7 cellular contexts compared by ENCODE assay signal in genomic region chr13:97226788-97227627, GRCh38. TPM values are rescaled to one million over a fixed set of nuclear protein-coding genes. Genes with fewer than 3 reads are reported as not detected.
A peak's percentile ranks its signal among the peaks of the same experiment; 100 is the strongest.
DNase-seq lines count a peak whose midpoint lies in the region; ATAC-seq and TF ChIP-seq lines count a peak whose summit lies in the region.

No MANE protein-coding gene starts in this region.

- H4K91ac ChIP-seq in H9 (ENCODE audit: insufficient read length, low read depth, low read length) = no peak overlapping the region

- H3K4me1 ChIP-seq in H9 (ENCODE audit: insufficient read depth, low read length) (peaks cover 2% of the 10 kb centered on the region; the same call in 1 of the 2 replicates), liver (ENCODE audit: control insufficient read depth in 4 of 4, insufficient read depth in 4 of 4, low read length in 3 of 4) (peaks cover 15 to 49% (median 39%) of the 10 kb centered on the region in 4 donors), thoracic aorta (ENCODE audit: control insufficient read depth in 1 of 2, low read depth in 2 of 2) (peaks cover 30 to 63% of the 10 kb centered on the region in 2 donors)

- H3K27me3 ChIP-seq in H9 (ENCODE audit: insufficient read depth, low read length) = peaks cover 69% of the 10 kb centered on the region
- no peaks in the 10 kb centered on the region for H3K27me3 ChIP-seq in liver (ENCODE audit: control insufficient read depth in 4 of 4, insufficient read depth in 4 of 4, low read length in 3 of 4)
- no peaks in the 10 kb centered on the region for H3K27me3 ChIP-seq in thoracic aorta (replicated peaks; ENCODE audit: insufficient read depth)

- H3K79me2 ChIP-seq in H9 (ENCODE audit: insufficient read depth, low read length) = no peaks in the 10 kb centered on the region

- peaks cover 3 to 5% (median 4%) of the 10 kb centered on the region in 4 donors for H3K36me3 ChIP-seq in liver (ENCODE audit: control insufficient read depth in 4 of 4, insufficient read depth in 3 of 4, low read depth in 1 of 4, low read length in 3 of 4)
- no peaks in the 10 kb centered on the region for H3K36me3 ChIP-seq in thoracic aorta

- H4K8ac ChIP-seq in H9 (replicated peaks; ENCODE audit: insufficient read length, low read depth, low read length) = no peak overlapping the region

- H3K4me1 Mint-ChIP-seq in H9 = peaks cover 25 to 39% of the 10 kb centered on the region in 2 experiments
- H3K4me1 Mint-ChIP-seq in activated naive CD8-positive, alpha-beta T cell treated with anti-CD3 and anti-CD28 coated beads, Interleukin-2, amount 10 ng/mL, durations not matched to agents 7 days and 5 days = peaks cover 43% of the 10 kb centered on the region

- H3K9me3 Mint-ChIP-seq in H9 = peaks cover 0 to 5% of the 10 kb centered on the region in 2 experiments; a peak in 2 of 5 replicates
- no peaks in the 10 kb centered on the region for H3K9me3 Mint-ChIP-seq in activated naive CD8-positive, alpha-beta T cell treated with anti-CD3 and anti-CD28 coated beads, Interleukin-2, amount 10 ng/mL, durations not matched to agents 7 days and 5 days

- H4K5ac ChIP-seq in H9 (ENCODE audit: insufficient read length, low read depth, low read length) = no peak overlapping the region

- H3K4ac ChIP-seq in H9 (ENCODE audit: low read depth, low read length) = no peak overlapping the region

- no peak overlapping the region for H2BK15ac ChIP-seq in H9 (ENCODE audit: low read depth, low read length)

- DNase-seq in H9 = peak; percentile 62
- peak; percentile 18 for DNase-seq in NCI-H2107 (lab: John Stamatoyannopoulos, UW)
- peak; percentile 40 for DNase-seq in activated naive CD8-positive, alpha-beta T cell treated with anti-CD3 and anti-CD28 coated beads, Interleukin-2, amount 10 ng/mL, durations not matched to agents 7 days and 5 days
- no peak for DNase-seq in thoracic aorta (ENCODE audit: low spot score)
- DNase-seq in NCI-H748 treated with DMSO at 0.1 percent for 48 hours (lab: John Stamatoyannopoulos, UW) = no peak

- TF ChIP-seq RAD21 in liver (IDR thresholded peaks at IDR 0.05) = no peak

- H3T11ph ChIP-seq in H9 (ENCODE audit: low read length) = no peak overlapping the region

- no peak overlapping the region for H3K14ac ChIP-seq in H9 (ENCODE audit: insufficient read depth, low read length)

- H3K9me3 ChIP-seq in H9 (ENCODE audit: control insufficient read depth, low read depth, low read length) (no peaks in the 10 kb centered on the region), liver (ENCODE audit: control insufficient read depth in 4 of 4, low read length in 3 of 4) (no peaks in the 10 kb centered on the region), thoracic aorta (no peaks in the 10 kb centered on the region)

- H3K27ac Mint-ChIP-seq in H9 = no peak overlapping the region
- peak overlapping the region; percentile 79 for H3K27ac Mint-ChIP-seq in activated naive CD8-positive, alpha-beta T cell treated with anti-CD3 and anti-CD28 coated beads, Interleukin-2, amount 10 ng/mL, durations not matched to agents 7 days and 5 days

- POLR2A ChIA-PET in activated naive CD8-positive, alpha-beta T cell treated with anti-CD3 and anti-CD28 coated beads, Interleukin-2, amount 10 ng/mL, durations not matched to agents 7 days and 5 days (lab: Charles Lee) = interaction anchor here (0.7 to 1.9 kb wide), 4 partner anchors 16 to 206 kb away, joined by 4 to 13 read pairs (median 8); partner anchors contain the start of gene RAP2A

- no peak overlapping the region for H3K27ac ChIP-seq in H9 (ENCODE audit: insufficient read length, low read depth, low read length)
- H3K27ac ChIP-seq in liver (ENCODE audit: low read depth in 1 of 2, low read length in 2 of 2) = peak overlapping the region; percentile 97 to 99
- peak overlapping the region; percentile 85 to 91 for H3K27ac ChIP-seq in thoracic aorta

- H4K20me1 ChIP-seq in H9 (ENCODE audit: control insufficient read depth, insufficient read depth, insufficient read length) = no peaks in the 10 kb centered on the region

- no peak overlapping the region for H2AFZ ChIP-seq in H9 (ENCODE audit: low read length)

- no peak overlapping the region for H3K56ac ChIP-seq in H9 (ENCODE audit: insufficient read length, low read depth, low read length)

- H3K4me3 ChIP-seq in liver (ENCODE audit: low read depth in 1 of 3, low read length in 3 of 3) (no peak overlapping the region), thoracic aorta (peak overlapping the region; percentile 78)

- H3K27me3 Mint-ChIP-seq in H9 (ENCODE audit: low read depth) = peaks cover 98% of the 10 kb centered on the region
- no peaks in the 10 kb centered on the region for H3K27me3 Mint-ChIP-seq in activated naive CD8-positive, alpha-beta T cell treated with anti-CD3 and anti-CD28 coated beads, Interleukin-2, amount 10 ng/mL, durations not matched to agents 7 days and 5 days

- ATAC-seq in GM18517 (IDR thresholded peaks at IDR 0.05; ENCODE audit: unreplicated experiment) (peak; percentile 47), thoracic aorta (ENCODE audit: insufficient number of reproducible peaks, low FRiP score, low read depth) (no peak)
- peak; percentile 63 for ATAC-seq in activated naive CD8-positive, alpha-beta T cell treated with anti-CD3 and anti-CD28 coated beads, Interleukin-2, amount 10 ng/mL, durations not matched to agents 7 days and 5 days (ENCODE audit: low read depth)

- no peak overlapping the region for H2BK20ac ChIP-seq in H9 (ENCODE audit: low read depth, low read length, poor library complexity, severe bottlenecking)

- H2BK5ac ChIP-seq in H9 (ENCODE audit: insufficient read length, low read length) = no peak overlapping the region

- H3K36me3 Mint-ChIP-seq in H9 (ENCODE audit: insufficient read depth in 1 of 3, low read depth in 3 of 3) = no peaks in the 10 kb centered on the region
- H3K36me3 Mint-ChIP-seq in activated naive CD8-positive, alpha-beta T cell treated with anti-CD3 and anti-CD28 coated beads, Interleukin-2, amount 10 ng/mL, durations not matched to agents 7 days and 5 days = peaks cover 4% of the 10 kb centered on the region

- TF ChIP-seq CTCF in H9 (conservative IDR thresholded peaks at IDR 0.05) = no peak
- TF ChIP-seq CTCF in liver (IDR thresholded peaks at IDR 0.05; ENCODE audit: low read depth, low read length, missing input control) = no peak
- TF ChIP-seq CTCF in thoracic aorta (IDR thresholded peaks at IDR 0.05) = no peak

- H2AK5ac ChIP-seq in H9 (ENCODE audit: insufficient read length, low read length) = no peak overlapping the region

- no peak overlapping the region for H3K18ac ChIP-seq in H9 (ENCODE audit: insufficient read length, low read depth, low read length)

- no peak overlapping the region for H2BK120ac ChIP-seq in H9 (ENCODE audit: low read depth, low read length, poor library complexity, severe bottlenecking)

- no peak overlapping the region for H3K9ac ChIP-seq in H9 (ENCODE audit: extremely low read depth, insufficient read length, low read length)
- no peak overlapping the region for H3K9ac ChIP-seq in liver (ENCODE audit: low read depth in 1 of 2, low read length in 2 of 2)

- H3K23ac ChIP-seq in H9 (ENCODE audit: insufficient read length, low read depth, low read length) = no peak overlapping the region

- no peak overlapping the region for H3K4me2 ChIP-seq in H9 (ENCODE audit: insufficient read depth, insufficient read length, low read length)

- H2BK12ac ChIP-seq in H9 (ENCODE audit: insufficient read length, low read depth, low read length) = no peak overlapping the region

- H3K4me3 Mint-ChIP-seq in H9 = no peak overlapping the region
- peak overlapping the region; percentile 81 for H3K4me3 Mint-ChIP-seq in activated naive CD8-positive, alpha-beta T cell treated with anti-CD3 and anti-CD28 coated beads, Interleukin-2, amount 10 ng/mL, durations not matched to agents 7 days and 5 days

- no peaks in the 10 kb centered on the region for H3K79me1 ChIP-seq in H9 (ENCODE audit: insufficient read depth, low read depth, low read length, poor library complexity, severe bottlenecking)

- no CpG with 5 or more reads among the region's 6 CpGs for WGBS in H9 (ENCODE audit: extremely low coverage, insufficient read length, low lambda C conversion rate)
- WGBS in liver = 46% methylated on average over 6 of the region's 6 CpGs

- H3K23me2 ChIP-seq in H9 (ENCODE audit: insufficient read length, low read depth, low read length, poor library complexity, severe bottlenecking) = no peaks in the 10 kb centered on the region

TF ChIP-seq in liver, 16 proteins besides CTCF, POLR2A, EP300 and RAD21:
- peak in 1 of 2 donors; percentile 13 for TF ChIP-seq HNF4A (conservative IDR thresholded peaks at IDR 0.05)
- TF ChIP-seq TAF1 (conservative IDR thresholded peaks at IDR 0.05) = no peak

RNA-seq across cellular contexts. Expression of gene MBNL2, which starts 4.9 kb away (rescaled TPM):
- total RNA-seq in H9 (2021) (0.17 and 0.22 TPM in 2 replicates), liver (10 to 100 TPM; 16.0 to 49.6 TPM), thoracic aorta (10 to 100 TPM; 59.6 to 67.7 TPM)
- total RNA-seq in activated naive CD8-positive, alpha-beta T cell treated with anti-CD3 and anti-CD28 coated beads, Interleukin-2, amount 10 ng/mL, durations not matched to agents 7 days and 5 days = 10 to 100 TPM; 17.2 to 17.9 TPM
- 10 to 100 TPM; 32.5 to 41.0 TPM for polyA plus RNA-seq in liver

Comparison
In these comparisons a context has a peak if more than half of its experiments do, and no peak if none do; other contexts are left out.
1. DNase-seq: peak in H9 (single experiment), NCI-H2107 (single experiment) and activated naive CD8-positive, alpha-beta T cell treated with anti-CD3 and anti-CD28 coated beads, Interleukin-2, amount 10 ng/mL, durations not matched to agents 7 days and 5 days (single experiment); none in thoracic aorta (single experiment) and NCI-H748 treated with DMSO at 0.1 percent for 48 hours (single experiment).
2. RNA of gene MBNL2, which starts 4.9 kb away (total RNA-seq): 59.6 to 67.7 TPM in thoracic aorta, 16.0 to 49.6 TPM in liver and 17.2 to 17.9 TPM in activated naive CD8-positive, alpha-beta T cell treated with anti-CD3 and anti-CD28 coated beads, Interleukin-2, amount 10 ng/mL, durations not matched to agents 7 days and 5 days; 0.17 to 0.22 TPM in H9; every median in the first group is over 10 times any median in the second.